26 cellular contexts compared by ENCODE assay signal in genomic region chr3:165984589-165984988, GRCh38.
"Had no signal": no experiment of that assay in that cellular context is flagged by ENCODE, and none has a peak within 500 bp of the region (broad histone marks: within the 10 kb centered on the region; RNA-seq: fewer than 3 reads in every experiment).

No MANE protein-coding gene starts in this region.

- H3K4me3 ChIP-seq: dorsolateral prefrontal cortex, gastrocnemius medialis, lung, prostate gland, right atrium auricular region, smooth muscle cell, suprapubic skin, transverse colon, upper lobe of right lung, uterus had no signal

- H3K9me3 Mint-ChIP-seq: nephron progenitor cell had no signal

- H3K27me3 Mint-ChIP-seq: memory B cell; naive thymus-derived CD8-positive, alpha-beta T cell; stimulated activated naive CD8-positive, alpha-beta T cell treated with anti-CD3 and anti-CD28 coated beads, Interleukin-15, amount 100 ng/mL, for 72 hours had no signal

- H3K4me1 Mint-ChIP-seq: memory B cell; naive thymus-derived CD8-positive, alpha-beta T cell; nephron progenitor cell; stimulated activated naive CD8-positive, alpha-beta T cell treated with anti-CD3 and anti-CD28 coated beads, Interleukin-15, amount 100 ng/mL, for 72 hours had no signal

- H3K4me3 Mint-ChIP-seq: memory B cell; naive thymus-derived CD8-positive, alpha-beta T cell; nephron progenitor cell; stimulated activated naive CD8-positive, alpha-beta T cell treated with anti-CD3 and anti-CD28 coated beads, Interleukin-15, amount 100 ng/mL, for 72 hours had no signal

- H3K27ac ChIP-seq: dorsolateral prefrontal cortex, gastrocnemius medialis, prostate gland, right atrium auricular region, suprapubic skin, transverse colon, upper lobe of right lung, uterus had no signal

- ATAC-seq: gastrocnemius medialis; left lobe of liver; naive thymus-derived CD8-positive, alpha-beta T cell; sciatic nerve; stimulated activated naive CD8-positive, alpha-beta T cell treated with anti-CD3 and anti-CD28 coated beads, Interleukin-15, amount 100 ng/mL, for 72 hours; upper lobe of right lung had no signal

- H3K27me3 ChIP-seq: dorsolateral prefrontal cortex, gastrocnemius medialis, right atrium auricular region, suprapubic skin, transverse colon, upper lobe of right lung, uterus had no signal

- H3K4me1 ChIP-seq: gastrocnemius medialis, prostate gland, right atrium auricular region, suprapubic skin, transverse colon, upper lobe of right lung, uterus had no signal

- H3K36me3 ChIP-seq: gastrocnemius medialis, prostate gland, right atrium auricular region, suprapubic skin, transverse colon, upper lobe of right lung, uterus had no signal

- H3K9me3 ChIP-seq: gastrocnemius medialis, prostate gland, right atrium auricular region, suprapubic skin, transverse colon, upper lobe of right lung, uterus had no signal

- DNase-seq: dorsolateral prefrontal cortex; effector CD4-positive, alpha-beta T cell; gastrocnemius medialis; head of caudate nucleus; kidney; midbrain; naive thymus-derived CD8-positive, alpha-beta T cell; nephron progenitor cell; nucleus accumbens; stimulated activated CD4-positive, alpha-beta T cell treated with anti-CD3 and anti-CD28 coated beads, Interleukin-12 subunit alpha, Interleukin-12 subunit beta, amount 100 ng/mL, for 4 hours; stimulated activated CD4-positive, alpha-beta T cell treated with anti-CD3 and anti-CD28 coated beads, Interleukin-1b, Interleukin-23, amount 100 ng/mL, for 48 hours; stimulated activated CD4-positive, alpha-beta T cell treated with anti-CD3 and anti-CD28 coated beads, Interleukin-4, amount 100 ng/mL, for 1 hour; stimulated activated CD8-positive, alpha-beta memory T cell treated with anti-CD3 and anti-CD28 coated beads, Interleukin-4, amount 100 ng/mL, for 48 hours; stimulated activated naive CD4-positive, alpha-beta T cell; stimulated activated naive CD8-positive, alpha-beta T cell treated with anti-CD3 and anti-CD28 coated beads, Interleukin-15, amount 100 ng/mL, for 72 hours; transverse colon; upper lobe of right lung; uterus had no signal

- H3K36me3 Mint-ChIP-seq: memory B cell; naive thymus-derived CD8-positive, alpha-beta T cell had no signal

- H3K27ac Mint-ChIP-seq: memory B cell; naive thymus-derived CD8-positive, alpha-beta T cell; nephron progenitor cell; stimulated activated naive CD8-positive, alpha-beta T cell treated with anti-CD3 and anti-CD28 coated beads, Interleukin-15, amount 100 ng/mL, for 72 hours had no signal
